Comparison of ENCODE assay signal across 9 cellular contexts in the genomic region with DNA sequence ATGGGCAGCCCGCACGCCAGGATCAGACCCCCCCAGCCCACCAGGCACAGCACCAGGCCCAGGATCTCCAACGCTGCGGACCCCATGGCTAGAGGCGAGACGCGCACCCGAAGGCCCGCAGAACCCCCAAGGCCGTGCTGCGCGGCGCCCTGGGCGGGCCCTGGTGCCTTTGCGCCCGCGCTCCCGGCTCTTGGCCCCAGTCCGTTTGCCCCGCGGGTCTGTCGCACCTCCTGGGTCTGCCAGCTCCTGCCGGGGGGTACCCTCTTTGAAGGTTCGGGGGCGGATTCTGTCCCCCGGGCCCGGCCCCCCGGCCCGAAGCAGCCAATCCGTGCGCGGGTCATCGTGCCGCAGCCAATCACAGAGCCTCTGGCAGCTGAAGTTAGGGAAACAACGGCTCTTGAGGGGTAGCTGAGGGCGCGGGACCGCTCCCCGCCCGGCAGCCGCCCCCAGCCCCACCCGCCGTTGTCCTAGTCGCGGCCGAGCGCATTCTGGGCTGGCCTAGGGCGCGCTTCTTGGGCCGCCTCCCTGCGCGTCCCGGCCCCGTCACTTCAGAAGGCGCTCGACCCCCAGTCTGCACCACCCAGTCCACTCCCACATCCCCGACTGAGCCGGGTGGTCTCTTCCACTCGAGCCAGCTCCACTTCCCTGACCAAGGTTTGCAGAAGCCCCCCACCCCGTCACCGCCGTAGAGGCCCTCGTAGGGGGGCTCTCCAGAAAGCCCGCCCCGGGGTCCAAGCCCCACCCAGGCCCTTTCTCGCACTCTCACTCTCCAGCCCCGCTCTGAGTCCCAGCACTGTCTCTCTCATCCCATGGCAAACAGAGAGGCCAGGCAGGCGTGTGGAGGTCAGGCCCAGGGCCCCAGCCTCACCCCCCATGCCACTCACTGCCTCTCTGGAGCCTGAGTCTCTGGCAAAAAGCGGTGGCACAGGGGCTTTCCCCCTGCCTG. TPM values are rescaled to one million over a fixed set of nuclear protein-coding genes. Genes with fewer than 3 reads are reported as not detected.
DNase-seq lines count a peak whose midpoint lies in the region; ATAC-seq and TF ChIP-seq lines count a peak whose summit lies in the region.
"Had no signal": no experiment of that assay in that cellular context is flagged by ENCODE, and none has a peak within 500 bp of the region (broad histone marks: within the 10 kb centered on the region; RNA-seq: fewer than 3 reads in every experiment).

CLDN5 (minus strand) TSS at position 241 of the 946 bp plus-strand sequence; CDS start at position 86, 155 bp downstream.

- peak within 1 kb of the TSS; percentile 76 for H3K4me3 Mint-ChIP-seq in WTC11
- H3K4me3 Mint-ChIP-seq in osteocyte (ENCODE audit: unreplicated experiment): peak within 1 kb of the TSS; percentile 72

- no peaks in the 10 kb centered on the region for H3K9me3 Mint-ChIP-seq in WTC11
- H3K9me3 Mint-ChIP-seq in osteocyte (ENCODE audit: unreplicated experiment): no peaks in the 10 kb centered on the region

- H3K27me3 ChIP-seq in foreskin keratinocyte: peaks cover 58% of the 10 kb centered on the region

- POLR2A ChIA-PET in WTC11 (lab: Charles Lee): interaction anchor here (1.3 kb wide), 1 partner anchor 21 kb away, joined by 5 read pairs; no protein-coding TSS in a partner anchor

- H3K4me1 Mint-ChIP-seq in WTC11 (peaks cover 11% of the 10 kb centered on the region), osteocyte (ENCODE audit: unreplicated experiment) (peaks cover 12% of the 10 kb centered on the region)

- no peak within 1 kb of the TSS for H3K27ac ChIP-seq in foreskin keratinocyte
- H3K27ac ChIP-seq: BLaER1 treated with 17β-estradiol and CSF1 and Interleukin-3, amounts not matched to agents 10 nM and 100 nM had no signal

- no peaks in the 10 kb centered on the region for H3K4me1 ChIP-seq in foreskin keratinocyte
- H3K4me1 ChIP-seq: BLaER1 treated with 17β-estradiol and CSF1 and Interleukin-3, amounts not matched to agents 10 nM and 100 nM had no signal

- H3K36me3 Mint-ChIP-seq in WTC11 (no peaks in the 10 kb centered on the region), osteocyte (ENCODE audit: unreplicated experiment) (no peaks in the 10 kb centered on the region)

- H3K27me3 Mint-ChIP-seq in WTC11 (ENCODE audit: low read depth) (peaks cover 52% of the 10 kb centered on the region), osteocyte (ENCODE audit: unreplicated experiment) (peaks cover 11% of the 10 kb centered on the region)

- peak; percentile 60 for ATAC-seq in WTC11
- ATAC-seq in foreskin keratinocyte: peak; percentile 12
- no peak for ATAC-seq in GM18520 (IDR thresholded peaks at IDR 0.05; ENCODE audit: unreplicated experiment)
- ATAC-seq in HG03457 (IDR thresholded peaks at IDR 0.05; ENCODE audit: unreplicated experiment): no peak

- DNase-seq in NCI-H1436 (lab: John Stamatoyannopoulos, UW) (peak; percentile 6), NCI-H1436 treated with DMSO at 0.1 percent for 48 hours (lab: John Stamatoyannopoulos, UW) (no peak), WTC11 (ENCODE audit: low spot score) (peak; percentile 72), foreskin keratinocyte (no peak), osteocyte (ENCODE audit: extremely low spot score, unreplicated experiment) (no peak), NCI-H774 (lab: John Stamatoyannopoulos, UW) (no peak)

- TF ChIP-seq CTCF in WTC11 (IDR thresholded peaks at IDR 0.05) (no peak), foreskin keratinocyte (conservative IDR thresholded peaks at IDR 0.05) (no peak), osteocyte (IDR thresholded peaks at IDR 0.05) (no peak)

- CTCF ChIA-PET in WTC11 (lab: Charles Lee): interaction anchor here (1.0 to 5.0 kb wide), 8 partner anchors 28 to 307 kb away, joined by 3 to 49 read pairs (median 5); no protein-coding TSS in a partner anchor

- H3K27ac Mint-ChIP-seq in WTC11 (no peak within 1 kb of the TSS), osteocyte (ENCODE audit: unreplicated experiment) (no peak within 1 kb of the TSS)

TF ChIP-seq in WTC11, 78 proteins besides CTCF, POLR2A, EP300 and RAD21 (continues in another document):
- TF ChIP-seq MYBL2 (CRISPR knock-in tag; IDR thresholded peaks at IDR 0.05) (no peak), FOXP1 (CRISPR knock-in tag; IDR thresholded peaks at IDR 0.05; ENCODE audit: borderline replicate concordance) (no peak), ZNF138 (CRISPR knock-in tag; conservative IDR thresholded peaks at IDR 0.05) (no peak), TCF7 (CRISPR knock-in tag; IDR thresholded peaks at IDR 0.05; ENCODE audit: low read depth) (no peak), TP53 (CRISPR knock-in tag; IDR thresholded peaks at IDR 0.05) (no peak), JAZF1 (CRISPR knock-in tag; IDR thresholded peaks at IDR 0.05) (no peak), ZBTB21 (CRISPR knock-in tag; IDR thresholded peaks at IDR 0.05; ENCODE audit: borderline replicate concordance) (no peak), TEAD1 (CRISPR knock-in tag; IDR thresholded peaks at IDR 0.05) (no peak), OVOL2 (CRISPR knock-in tag; IDR thresholded peaks at IDR 0.05; ENCODE audit: borderline replicate concordance) (no peak), ZNF671 (CRISPR knock-in tag; IDR thresholded peaks at IDR 0.05) (no peak), ERG (CRISPR knock-in tag; IDR thresholded peaks at IDR 0.05) (no peak), NFYB (CRISPR knock-in tag; conservative IDR thresholded peaks at IDR 0.05; ENCODE audit: low read depth) (peak; percentile 66)
- TF ChIP-seq, protein P1, sequence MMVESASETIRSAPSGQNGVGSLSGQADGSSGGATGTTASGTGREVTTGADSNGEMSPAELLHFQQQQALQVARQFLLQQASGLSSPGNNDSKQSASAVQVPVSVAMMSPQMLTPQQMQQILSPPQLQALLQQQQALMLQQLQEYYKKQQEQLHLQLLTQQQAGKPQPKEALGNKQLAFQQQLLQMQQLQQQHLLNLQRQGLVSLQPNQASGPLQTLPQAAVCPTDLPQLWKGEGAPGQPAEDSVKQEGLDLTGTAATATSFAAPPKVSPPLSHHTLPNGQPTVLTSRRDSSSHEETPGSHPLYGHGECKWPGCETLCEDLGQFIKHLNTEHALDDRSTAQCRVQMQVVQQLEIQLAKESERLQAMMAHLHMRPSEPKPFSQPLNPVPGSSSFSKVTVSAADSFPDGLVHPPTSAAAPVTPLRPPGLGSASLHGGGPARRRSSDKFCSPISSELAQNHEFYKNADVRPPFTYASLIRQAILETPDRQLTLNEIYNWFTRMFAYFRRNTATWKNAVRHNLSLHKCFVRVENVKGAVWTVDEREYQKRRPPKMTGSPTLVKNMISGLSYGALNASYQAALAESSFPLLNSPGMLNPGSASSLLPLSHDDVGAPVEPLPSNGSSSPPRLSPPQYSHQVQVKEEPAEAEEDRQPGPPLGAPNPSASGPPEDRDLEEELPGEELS (CRISPR knock-in tag; IDR thresholded peaks at IDR 0.05): no peak
- TF ChIP-seq, protein P2, sequence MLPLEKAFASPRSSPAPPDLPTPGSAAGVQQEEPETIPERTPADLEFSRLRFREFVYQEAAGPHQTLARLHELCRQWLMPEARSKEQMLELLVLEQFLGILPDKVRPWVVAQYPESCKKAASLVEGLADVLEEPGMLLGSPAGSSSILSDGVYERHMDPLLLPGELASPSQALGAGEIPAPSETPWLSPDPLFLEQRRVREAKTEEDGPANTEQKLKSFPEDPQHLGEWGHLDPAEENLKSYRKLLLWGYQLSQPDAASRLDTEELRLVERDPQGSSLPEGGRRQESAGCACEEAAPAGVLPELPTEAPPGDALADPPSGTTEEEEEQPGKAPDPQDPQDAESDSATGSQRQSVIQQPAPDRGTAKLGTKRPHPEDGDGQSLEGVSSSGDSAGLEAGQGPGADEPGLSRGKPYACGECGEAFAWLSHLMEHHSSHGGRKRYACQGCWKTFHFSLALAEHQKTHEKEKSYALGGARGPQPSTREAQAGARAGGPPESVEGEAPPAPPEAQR (CRISPR knock-in tag; IDR thresholded peaks at IDR 0.05): no peak
- TF ChIP-seq, protein P3, sequence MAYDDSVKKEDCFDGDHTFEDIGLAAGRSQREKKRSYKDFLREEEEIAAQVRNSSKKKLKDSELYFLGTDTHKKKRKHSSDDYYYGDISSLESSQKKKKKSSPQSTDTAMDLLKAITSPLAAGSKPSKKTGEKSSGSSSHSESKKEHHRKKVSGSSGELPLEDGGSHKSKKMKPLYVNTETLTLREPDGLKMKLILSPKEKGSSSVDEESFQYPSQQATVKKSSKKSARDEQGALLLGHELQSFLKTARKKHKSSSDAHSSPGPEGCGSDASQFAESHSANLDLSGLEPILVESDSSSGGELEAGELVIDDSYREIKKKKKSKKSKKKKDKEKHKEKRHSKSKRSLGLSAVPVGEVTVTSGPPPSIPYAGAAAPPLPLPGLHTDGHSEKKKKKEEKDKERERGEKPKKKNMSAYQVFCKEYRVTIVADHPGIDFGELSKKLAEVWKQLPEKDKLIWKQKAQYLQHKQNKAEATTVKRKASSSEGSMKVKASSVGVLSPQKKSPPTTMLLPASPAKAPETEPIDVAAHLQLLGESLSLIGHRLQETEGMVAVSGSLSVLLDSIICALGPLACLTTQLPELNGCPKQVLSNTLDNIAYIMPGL (CRISPR knock-in tag; IDR thresholded peaks at IDR 0.05): no peak

RNA-seq across cellular contexts. Expression of gene CLDN5, which starts in this region (rescaled TPM):
- total RNA-seq in WTC11 (2021): 1.0 to 1.9 TPM (median 1.5 TPM) in 3 replicates
- total RNA-seq in foreskin keratinocyte: not detected in 2 replicates
- polyA plus RNA-seq in foreskin keratinocyte: not detected in 2 replicates
- not detected in 2 replicates for total RNA-seq in osteocyte

Comparison
In these comparisons a context has a peak if more than half of its experiments do, and no peak if none do; other contexts are left out.
1. DNase-seq: peak in NCI-H1436 (single experiment) and WTC11 (single experiment); none in NCI-H1436 treated with DMSO at 0.1 percent for 48 hours (single experiment), foreskin keratinocyte (0 of 2), osteocyte (single experiment) and NCI-H774 (single experiment).
2. Peak in ATAC-seq in foreskin keratinocyte; RNA of the gene not detected or under 1 TPM.